ENCODE assay signal across 18 cellular contexts in the genomic region with DNA sequence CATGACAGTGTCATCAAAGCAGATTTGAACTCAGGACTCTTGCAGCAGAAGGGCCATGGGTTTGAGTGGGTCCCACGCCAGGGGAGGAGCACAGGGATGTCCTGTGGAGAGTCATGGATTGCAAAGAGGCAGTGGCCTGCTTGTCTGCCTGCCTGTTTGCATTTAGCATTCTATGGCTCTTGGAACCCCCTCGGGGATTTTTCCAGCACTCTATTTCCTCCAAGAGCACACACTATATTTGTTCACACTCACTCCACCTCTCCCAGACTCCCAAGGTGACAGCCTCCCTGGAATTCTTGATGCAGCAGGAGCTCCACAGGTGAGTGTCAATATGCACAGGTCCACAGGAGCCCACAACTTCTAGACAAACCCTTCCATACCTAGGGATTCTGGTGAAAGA.
DNase-seq lines count a peak whose midpoint lies in the region; ATAC-seq and TF ChIP-seq lines count a peak whose summit lies in the region.
"Had no signal": no experiment of that assay in that cellular context is flagged by ENCODE, and none has a peak within 500 bp of the region (broad histone marks: within the 10 kb centered on the region; RNA-seq: fewer than 3 reads in every experiment).

No MANE protein-coding gene starts in this region.

- no peak overlapping the region for H3K27ac Mint-ChIP-seq in type B pancreatic cell
- H3K27ac Mint-ChIP-seq: CD4-positive, CD25-positive, alpha-beta regulatory T cell; CD8-positive, alpha-beta memory T cell had no signal

- no peaks in the 10 kb centered on the region for H3K36me3 Mint-ChIP-seq in type B pancreatic cell
- H3K36me3 Mint-ChIP-seq: CD4-positive, CD25-positive, alpha-beta regulatory T cell; CD8-positive, alpha-beta memory T cell had no signal

- H3K9me3 Mint-ChIP-seq in type B pancreatic cell: no peaks in the 10 kb centered on the region
- H3K9me3 Mint-ChIP-seq: CD8-positive, alpha-beta memory T cell; H9 had no signal

- H3K27me3 Mint-ChIP-seq in type B pancreatic cell: peaks cover 22% of the 10 kb centered on the region

- intact Hi-C loops in left cardiac atrium (cut with DNase I): no loop called here

- no peak overlapping the region for H3K4me3 Mint-ChIP-seq in type B pancreatic cell
- H3K4me3 Mint-ChIP-seq: CD4-positive, CD25-positive, alpha-beta regulatory T cell; CD8-positive, alpha-beta memory T cell; H9 had no signal

- H3K4me1 Mint-ChIP-seq in type B pancreatic cell (ENCODE audit: unreplicated experiment): peaks cover 1% of the 10 kb centered on the region

- DNase-seq in NCI-H1417 (lab: John Stamatoyannopoulos, UW): peak in 2 of 3 experiments; percentile 28 to 65
- DNase-seq in NCI-H1417 treated with DMSO at 0.1 percent for 48 hours (lab: John Stamatoyannopoulos, UW): no peak
- DNase-seq in NCI-H1092 (lab: John Stamatoyannopoulos, UW): peak; percentile 8
- DNase-seq in NCI-H187 treated with DMSO at 0.1 percent for 48 hours (lab: John Stamatoyannopoulos, UW): peak; percentile 27
- peak; percentile 45 for DNase-seq in islet precursor cell
- no peak for DNase-seq in left cardiac atrium
- DNase-seq in type B pancreatic cell (ENCODE audit: extremely low spot score, unreplicated experiment): no peak
- DNase-seq: ACHN; BE2C; C1 segment of cervical spinal cord; CD4-positive, CD25-positive, alpha-beta regulatory T cell; CD8-positive, alpha-beta memory T cell; COR-L47; DMS 273 treated with DMSO at 0.1 percent for 48 hours; DND-41; EL; H9 had no signal

- no peak for TF ChIP-seq CTCF in type B pancreatic cell (conservative IDR thresholded peaks at IDR 0.05)

- no peak for ATAC-seq in left cardiac atrium
- ATAC-seq: GM12878 had no signal

Comparison
In these comparisons a context has a peak if more than half of its experiments do, and no peak if none do; other contexts are left out.
1. DNase-seq: peak in NCI-H1417 (2 of 3), NCI-H1092 (single experiment), NCI-H187 treated with DMSO at 0.1 percent for 48 hours (single experiment) and islet precursor cell (single experiment); none in NCI-H1417 treated with DMSO at 0.1 percent for 48 hours (single experiment), left cardiac atrium (single experiment) and type B pancreatic cell (single experiment).